ENCODE assay signal across 3 cellular contexts in the genomic region with DNA sequence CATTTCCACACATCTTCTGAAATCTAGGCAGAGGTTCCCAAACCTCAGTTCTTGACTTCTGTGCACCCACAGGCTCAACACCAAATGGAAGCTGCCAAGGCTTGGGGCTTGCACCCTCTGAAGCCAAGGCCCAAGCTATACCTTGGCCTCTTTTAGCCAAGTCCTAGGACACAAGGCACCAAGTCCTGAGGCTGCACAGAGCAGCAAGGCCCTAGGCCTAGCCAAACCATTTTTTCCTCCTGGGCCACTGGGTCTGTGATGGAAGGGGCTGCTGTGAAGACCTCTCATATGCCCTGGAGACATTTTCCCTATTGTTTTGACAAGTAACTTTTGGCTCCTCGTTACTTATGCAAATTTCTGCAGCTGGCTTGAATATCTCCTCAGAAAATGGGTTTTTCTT.
DNase-seq lines count a peak whose midpoint lies in the region; ATAC-seq and TF ChIP-seq lines count a peak whose summit lies in the region.
"Not testable (repeated sequence)": the region's sequence is repeated elsewhere in the genome, so short reads cannot be mapped to it uniquely, and the experiment has no call there.

No MANE protein-coding gene starts in this region.

- not testable (repeated sequence) for DNase-seq in endothelial cell (ENCODE audit: low spot score)

- peak overlapping the region; percentile 14 for H3K4me3 Mint-ChIP-seq in endothelial cell (ENCODE audit: unreplicated experiment)

- not testable (repeated sequence) for H3K4me3 ChIP-seq in HEK293 (ENCODE audit: low read depth, low read length)

- CTCF ChIA-PET in HEK293 (lab: Yijun Ruan, JAX) = not testable (repeated sequence)

- not testable (repeated sequence) for TF ChIP-seq CTCF in HEK293 (tag by site-specific recombination; IDR thresholded peaks at IDR 0.05); endothelial cell (IDR thresholded peaks at IDR 0.05; ENCODE audit: unreplicated experiment)

- not testable (repeated sequence) for H3K4me1 Mint-ChIP-seq in endothelial cell (ENCODE audit: unreplicated experiment)

- H3K9me3 Mint-ChIP-seq in endothelial cell (ENCODE audit: unreplicated experiment) = not testable (repeated sequence)

- not testable (repeated sequence) for H3K27me3 Mint-ChIP-seq in endothelial cell (ENCODE audit: unreplicated experiment)

- H3K4me1 ChIP-seq in HEK293 (ENCODE audit: control insufficient read depth, insufficient read depth, low read length) = not testable (repeated sequence)

- not testable (repeated sequence) for H3K9me3 ChIP-seq in HEK293 (ENCODE audit: control insufficient read depth, insufficient read depth, low read depth, low read length)

- H3K36me3 Mint-ChIP-seq in endothelial cell (ENCODE audit: low read depth, unreplicated experiment) = peaks cover 15% of the 10 kb centered on the region

- not testable (repeated sequence) for H3K27ac Mint-ChIP-seq in endothelial cell (ENCODE audit: unreplicated experiment)

- ATAC-seq in SK-N-SH treated with all-trans-retinoic acid at 6 μM for 48 hours = peak; percentile 22; the same call in 1 of the 3 replicates

- POLR2A ChIA-PET in HEK293 (lab: Yijun Ruan, JAX) = not testable (repeated sequence)

- not testable (repeated sequence) for H3K27ac ChIP-seq in HEK293 (ENCODE audit: extremely low read depth, low read depth, low read length)

- not testable (repeated sequence) for H3K36me3 ChIP-seq in HEK293 (ENCODE audit: control insufficient read depth in 2 of 2, insufficient read depth in 1 of 2, low read length in 2 of 2)

TF ChIP-seq in HEK293, 187 proteins besides CTCF, POLR2A, EP300 and RAD21:
- peak; percentile 68 for TF ChIP-seq ZNF585B (tag by site-specific recombination; IDR thresholded peaks at IDR 0.05)
